Comparison of ENCODE assay signal across 20 cellular contexts in the genomic region with DNA sequence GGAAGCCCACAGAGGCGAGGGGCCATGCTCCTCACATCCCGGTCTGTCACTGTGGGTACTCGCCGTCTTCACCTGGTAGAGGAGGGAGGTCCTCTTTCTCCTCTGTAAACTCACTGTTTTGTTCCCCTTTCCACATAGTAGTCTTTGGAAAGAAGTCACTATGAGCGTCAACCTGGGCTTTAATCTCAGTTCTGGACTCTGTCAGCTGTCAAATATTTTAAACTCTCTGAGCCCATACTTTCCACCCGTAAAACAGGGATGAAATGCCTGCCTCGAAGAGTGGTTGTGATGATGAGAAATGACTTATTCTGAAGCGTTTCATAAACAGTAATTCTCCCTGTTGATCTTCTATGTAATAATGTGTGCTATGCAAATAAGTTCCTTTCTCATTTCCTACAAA.
"Had no signal": no experiment of that assay in that cellular context is flagged by ENCODE, and none has a peak within 500 bp of the region (broad histone marks: within the 10 kb centered on the region; RNA-seq: fewer than 3 reads in every experiment).

No MANE protein-coding gene starts in this region.

- H3K27me3 ChIP-seq: foreskin keratinocyte, heart right ventricle, left lung had no signal

- DNase-seq: cortex of kidney; effector CD8-positive, alpha-beta T cell; effector memory CD8-positive, alpha-beta T cell; endodermal cell; erythroblast; foreskin keratinocyte; glutamatergic neuron; head of caudate nucleus; heart right ventricle; hippocampal formation; left cardiac atrium; left lung; left ventricle myocardium superior; lower lobe of right lung; mesenchymal stem cell; mucosa of descending colon; naive B cell; naive thymus-derived CD8-positive, alpha-beta T cell had no signal

- H3K4me1 ChIP-seq: foreskin keratinocyte, heart right ventricle, left lung, lower lobe of right lung had no signal

- H3K36me3 ChIP-seq: heart right ventricle, left lung, lower lobe of right lung had no signal

- H3K27ac ChIP-seq: epithelial cell of prostate, foreskin keratinocyte, heart right ventricle, left lung, lower lobe of right lung had no signal

- H3K9me3 ChIP-seq: lower lobe of right lung had no signal

- ATAC-seq: effector memory CD8-positive, alpha-beta T cell; esophagus mucosa; foreskin keratinocyte; heart right ventricle; left cardiac atrium; left lung; left ventricle myocardium superior; lower lobe of right lung; mucosa of descending colon; naive thymus-derived CD8-positive, alpha-beta T cell had no signal

- H3K4me3 ChIP-seq: heart right ventricle, left lung, lower lobe of right lung, mucosa of descending colon had no signal
